Comparison of ENCODE assay signal across 12 cellular contexts in the genomic region with DNA sequence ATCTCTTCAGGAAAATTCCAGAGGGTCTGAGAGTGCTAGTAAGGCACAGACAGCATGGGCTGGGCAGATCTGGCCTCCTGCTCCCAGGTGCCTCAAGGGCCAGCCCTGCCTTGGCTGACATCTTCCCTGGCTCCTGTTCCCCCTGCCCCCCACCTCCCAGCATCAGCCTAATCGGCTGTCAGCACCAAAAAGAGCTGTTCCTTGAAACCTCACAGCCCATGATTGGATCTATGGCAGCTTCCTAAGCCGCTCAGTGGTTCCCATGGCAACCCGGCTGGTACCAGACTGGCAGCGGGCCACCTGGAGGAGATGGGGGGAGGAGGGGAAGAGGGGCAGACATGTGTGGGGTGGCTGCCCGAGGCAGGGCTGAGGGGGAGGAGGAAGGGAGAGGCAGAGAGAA.
DNase-seq lines count a peak whose midpoint lies in the region.
"Had no signal": no experiment of that assay in that cellular context is flagged by ENCODE, and none has a peak within 500 bp of the region (broad histone marks: within the 10 kb centered on the region; RNA-seq: fewer than 3 reads in every experiment).

No MANE protein-coding gene starts in this region.

- no peak overlapping the region for H3K27ac ChIP-seq in substantia nigra (ENCODE audit: low read depth, low read length, poor library complexity, severe bottlenecking)
- H3K27ac ChIP-seq: parathyroid adenoma had no signal

- DNase-seq in activated effector memory CD4-positive, alpha-beta T cell treated with anti-CD3 and anti-CD28 coated beads, Interleukin-2, amount 50 U/mL, for 16 hours = peak; percentile 30
- no peak for DNase-seq in activated effector memory CD4-positive, alpha-beta T cell treated with Interleukin-2 at 50 U/mL for 16 hours
- DNase-seq in NCI-H69 (lab: John Stamatoyannopoulos, UW) (peak; percentile 62), globus pallidus (ENCODE audit: low spot score) (peak; percentile 31), substantia nigra (lab: John Stamatoyannopoulos, UW) (peak in 29 of 49 donors; percentile 12 to 80 (median 42)), NCI-H146 (lab: John Stamatoyannopoulos, UW) (no peak), GF-D8 (lab: John Stamatoyannopoulos, UW) (no peak)
- no peak for DNase-seq in activated T-cell treated with anti-CD3 and anti-CD28 coated beads, Interleukin-2, amount 50 U/mL, for 1 hour
- DNase-seq: Caco-2; effector memory CD8-positive, alpha-beta T cell; NK-92 treated with Interleukin-12 subunit alpha and Interleukin-12 subunit beta, amount 100 ng/mL, for 24 hours had no signal

Comparison
In these comparisons a context has a peak if more than half of its experiments do, and no peak if none do; other contexts are left out.
1. DNase-seq: peak in activated effector memory CD4-positive, alpha-beta T cell treated with anti-CD3 and anti-CD28 coated beads, Interleukin-2, amount 50 U/mL, for 16 hours (single experiment), NCI-H69 (single experiment), globus pallidus (single experiment) and substantia nigra (29 of 49); none in activated effector memory CD4-positive, alpha-beta T cell treated with Interleukin-2 at 50 U/mL for 16 hours (single experiment), NCI-H146 (single experiment), GF-D8 (single experiment) and activated T-cell treated with anti-CD3 and anti-CD28 coated beads, Interleukin-2, amount 50 U/mL, for 1 hour (single experiment).